In the genomic region with DNA sequence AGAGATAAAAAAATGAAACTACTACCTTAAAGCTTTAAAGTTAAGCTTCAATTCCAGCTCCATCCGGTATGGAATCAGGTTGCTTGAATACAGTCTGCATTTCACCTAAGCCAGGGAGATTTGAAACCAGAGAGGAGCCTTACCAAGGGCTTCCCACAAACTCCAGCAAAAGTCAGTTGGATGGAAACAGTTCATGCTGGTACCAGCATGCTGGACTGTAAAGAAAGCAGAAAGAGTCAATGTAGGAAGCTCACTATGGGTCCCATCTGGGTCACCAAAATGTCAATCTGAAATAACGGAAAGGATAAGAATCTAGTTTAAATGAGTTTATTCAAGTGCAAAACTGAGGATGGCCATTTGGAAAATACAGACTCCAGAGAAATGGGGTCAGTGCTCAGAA, we compare ENCODE assay signal across 23 cellular contexts.
"Had no signal": no experiment of that assay in that cellular context is flagged by ENCODE, and none has a peak within 500 bp of the region (broad histone marks: within the 10 kb centered on the region; RNA-seq: fewer than 3 reads in every experiment).

No MANE protein-coding gene starts in this region.

- H3K9me3 ChIP-seq: ascending aorta, body of pancreas had no signal

- H3K4me3 ChIP-seq: ascending aorta, body of pancreas, SK-N-MC had no signal

- DNase-seq: activated CD4-positive, alpha-beta T cell treated with anti-CD3 and anti-CD28 coated beads for 36 hours; activated CD8-positive, alpha-beta memory T cell treated with anti-CD3 and anti-CD28 coated beads, Interleukin-2, amount 50 U/mL, for 4 hours; activated CD8-positive, alpha-beta T cell treated with anti-CD3 and anti-CD28 coated beads for 36 hours; activated gamma-delta T cell treated with Interleukin-2 at 50 U/mL for 16 hours; activated T-cell treated with anti-CD3 and anti-CD28 coated beads, Interleukin-2, amount 50 U/mL, for 72 hours; amniotic stem cell; body of pancreas; central memory CD4-positive, alpha-beta T cell; NCI-H1105 treated with DMSO at 0.1 percent for 48 hours; NCI-H146; NCI-H187 treated with DMSO at 0.1 percent for 48 hours; NCI-H2081 treated with DMSO at 0.1 percent for 48 hours; NCI-H2171; NCI-H2227 treated with DMSO at 0.1 percent for 48 hours; NCI-H446 treated with DMSO at 0.1 percent for 48 hours; NCI-H524 treated with DMSO at 0.1 percent for 48 hours; NCI-H748 treated with DMSO at 0.1 percent for 48 hours; T-helper 1 cell; WERI-Rb-1 had no signal

- H3K27me3 ChIP-seq: ascending aorta, body of pancreas had no signal

- H3K36me3 ChIP-seq: ascending aorta, WERI-Rb-1 had no signal

- H3K36me3 Mint-ChIP-seq: activated naive CD4-positive, alpha-beta T cell treated with anti-CD3 and anti-CD28 coated beads, Interleukin-2, amount 50 U/mL, for 24 hours had no signal

- H3K9me3 Mint-ChIP-seq: activated CD8-positive, alpha-beta T cell treated with anti-CD3 and anti-CD28 coated beads for 36 hours; activated naive CD4-positive, alpha-beta T cell treated with anti-CD3 and anti-CD28 coated beads, Interleukin-2, amount 50 U/mL, for 24 hours; activated T-helper 2 cell treated with anti-CD3 and anti-CD28 coated beads, Interferon-gamma antibody, Interleukin-2, Interleukin-4, amounts not matched to agents 10 μg/mL and 5 μg/mL and 100 μg/mL, durations not matched to agents 14 hours and 24 hours and 36 hours had no signal

- H3K27ac Mint-ChIP-seq: activated CD4-positive, alpha-beta T cell treated with anti-CD3 and anti-CD28 coated beads for 36 hours; activated CD8-positive, alpha-beta T cell treated with anti-CD3 and anti-CD28 coated beads for 36 hours; activated naive CD4-positive, alpha-beta T cell treated with anti-CD3 and anti-CD28 coated beads, Interleukin-2, amount 50 U/mL, for 24 hours; activated T-cell treated with anti-CD3 and anti-CD28 coated beads, Interleukin-2, amount 50 U/mL, for 72 hours; activated T-helper 2 cell treated with anti-CD3 and anti-CD28 coated beads, Interferon-gamma antibody, Interleukin-2, Interleukin-4, amounts not matched to agents 10 μg/mL and 5 μg/mL and 100 μg/mL, durations not matched to agents 14 hours and 24 hours and 36 hours had no signal

- H3K27ac ChIP-seq: ascending aorta, body of pancreas, SK-N-MC, WERI-Rb-1 had no signal

- H3K4me3 Mint-ChIP-seq: activated CD4-positive, alpha-beta T cell treated with anti-CD3 and anti-CD28 coated beads for 36 hours; activated CD8-positive, alpha-beta T cell treated with anti-CD3 and anti-CD28 coated beads for 36 hours; activated naive CD4-positive, alpha-beta T cell treated with anti-CD3 and anti-CD28 coated beads, Interleukin-2, amount 50 U/mL, for 24 hours; activated T-cell treated with anti-CD3 and anti-CD28 coated beads, Interleukin-2, amount 50 U/mL, for 72 hours had no signal

- H3K4me1 ChIP-seq: ascending aorta, body of pancreas had no signal

- H3K4me1 Mint-ChIP-seq: activated naive CD4-positive, alpha-beta T cell treated with anti-CD3 and anti-CD28 coated beads, Interleukin-2, amount 50 U/mL, for 24 hours had no signal
